In genomic region chr14:105601360-105602242, GRCh38 we compare ENCODE assay signal across 19 cellular contexts.
A peak's percentile ranks its signal among the peaks of the same experiment; 100 is the strongest.
DNase-seq lines count a peak whose midpoint lies in the region; ATAC-seq and TF ChIP-seq lines count a peak whose summit lies in the region.
"Had no signal": no experiment of that assay in that cellular context is flagged by ENCODE, and none has a peak within 500 bp of the region (broad histone marks: within the 10 kb centered on the region; RNA-seq: fewer than 3 reads in every experiment).

No MANE protein-coding gene starts in this region.

- CTCF ChIA-PET in activated CD8-positive, alpha-beta memory T cell treated with anti-CD3 and anti-CD28 coated beads, Interleukin-2, amount 10 ng/mL, durations not matched to agents 7 days and 5 days (lab: Charles Lee) = no interaction called here
- CTCF ChIA-PET in Caco-2 (lab: Charles Lee) = interaction anchor here (0.5 kb wide), 1 partner anchor 45 kb away, joined by 3 read pairs; no protein-coding TSS in a partner anchor

- peak overlapping the region; percentile 67 for H3K4me2 ChIP-seq in OCI-LY1 (ENCODE audit: low read length)

- intact Hi-C loops in vagina (cut with DNase I) = no loop called here
- intact Hi-C loops in Caco-2 (cut with micrococcal nuclease; ENCODE audit: unreplicated experiment) = no loop called here

- H2AFZ ChIP-seq in OCI-LY1 (ENCODE audit: low read length) = no peak overlapping the region

- no TSS peak for BruUV-seq in Caco-2 (replicated peaks; lab: Mats Ljungman, UMichigan)

- TF ChIP-seq CTCF in OCI-LY1 (IDR thresholded peaks at IDR 0.05; ENCODE audit: low read length) = no peak
- TF ChIP-seq CTCF in vagina (IDR thresholded peaks at IDR 0.05) = no peak
- no peak for TF ChIP-seq CTCF in Caco-2 (IDR thresholded peaks at IDR 0.05; ENCODE audit: insufficient read depth in 1 of 2, low read depth in 1 of 2, low read length in 1 of 2, severe bottlenecking in 1 of 2, unreplicated experiment in 1 of 2)

- ATAC-seq in activated CD8-positive, alpha-beta memory T cell treated with anti-CD3 and anti-CD28 coated beads, Interleukin-2, amount 10 ng/mL, durations not matched to agents 7 days and 5 days = no peak
- ATAC-seq in left lobe of liver (no peak), GM21576 (IDR thresholded peaks at IDR 0.05; ENCODE audit: unreplicated experiment) (no peak)
- ATAC-seq: GM12878 had no signal

- no peaks in the 10 kb centered on the region for H3K9me3 ChIP-seq in OCI-LY1 (ENCODE audit: low read length)
- no peaks in the 10 kb centered on the region for H3K9me3 ChIP-seq in vagina
- H3K9me3 ChIP-seq in Caco-2 = no peaks in the 10 kb centered on the region
- H3K9me3 ChIP-seq: HAP-1 had no signal

- POLR2A ChIA-PET in Caco-2 (lab: Charles Lee) = no interaction called here

- DNase-seq in activated CD8-positive, alpha-beta memory T cell treated with anti-CD3 and anti-CD28 coated beads, Interleukin-2, amount 50 U/mL, for 4 hours = peak; percentile 9
- DNase-seq in activated CD8-positive, alpha-beta memory T cell treated with anti-CD3 and anti-CD28 coated beads, Interleukin-2, amount 10 ng/mL, durations not matched to agents 7 days and 5 days = no peak
- peak; percentile 35 for DNase-seq in left lobe of liver (ENCODE audit: low spot score)
- DNase-seq in vagina (ENCODE audit: extremely low spot score in 2 of 2) = peak; percentile 32 to 95
- DNase-seq in Caco-2 = no peak
- DNase-seq in D341Med (ENCODE audit: low spot score) = no peak
- DNase-seq: C1 segment of cervical spinal cord, COR-L47, DMS53, MV-4-11, NCI-H1436 treated with DMSO at 0.1 percent for 48 hours, NCI-H2081, NCI-H524, PC-3 had no signal

- peaks cover 3% of the 10 kb centered on the region for H3K4me1 Mint-ChIP-seq in activated CD8-positive, alpha-beta memory T cell treated with anti-CD3 and anti-CD28 coated beads, Interleukin-2, amount 10 ng/mL, durations not matched to agents 7 days and 5 days
- H3K4me1 Mint-ChIP-seq in Caco-2 (ENCODE audit: low read depth, unreplicated experiment) = no peaks in the 10 kb centered on the region

- H3K36me3 ChIP-seq in OCI-LY1 (ENCODE audit: insufficient read depth, low read length) (peaks cover 26% of the 10 kb centered on the region; the same call in 1 of the 2 replicates), vagina (no peaks in the 10 kb centered on the region), Caco-2 (ENCODE audit: control insufficient read depth, insufficient read depth, low read length) (no peaks in the 10 kb centered on the region)
- H3K36me3 ChIP-seq: HAP-1 had no signal

- peak overlapping the region; percentile 90 for H3K27ac ChIP-seq in OCI-LY1 (ENCODE audit: low read depth, low read length, poor library complexity, severe bottlenecking)
- no peak overlapping the region for H3K27ac ChIP-seq in vagina
- H3K27ac ChIP-seq: SK-N-MC had no signal

- H3K27me3 Mint-ChIP-seq in activated CD8-positive, alpha-beta memory T cell treated with anti-CD3 and anti-CD28 coated beads, Interleukin-2, amount 10 ng/mL, durations not matched to agents 7 days and 5 days = no peaks in the 10 kb centered on the region
- H3K27me3 Mint-ChIP-seq in Caco-2 (ENCODE audit: insufficient read depth, unreplicated experiment) = no peaks in the 10 kb centered on the region

- H3F3A ChIP-seq in OCI-LY1 (ENCODE audit: insufficient read depth, low read length) = no peaks in the 10 kb centered on the region

- H3K9me3 Mint-ChIP-seq in activated CD8-positive, alpha-beta memory T cell treated with anti-CD3 and anti-CD28 coated beads, Interleukin-2, amount 10 ng/mL, durations not matched to agents 7 days and 5 days (ENCODE audit: low read depth) = no peaks in the 10 kb centered on the region
- H3K9me3 Mint-ChIP-seq in Caco-2 (ENCODE audit: unreplicated experiment) = no peaks in the 10 kb centered on the region

- H3K9ac ChIP-seq in OCI-LY1 (ENCODE audit: low read length) = peak overlapping the region; percentile 72

- no peaks in the 10 kb centered on the region for H3K36me3 Mint-ChIP-seq in activated CD8-positive, alpha-beta memory T cell treated with anti-CD3 and anti-CD28 coated beads, Interleukin-2, amount 10 ng/mL, durations not matched to agents 7 days and 5 days
- no peaks in the 10 kb centered on the region for H3K36me3 Mint-ChIP-seq in Caco-2 (ENCODE audit: insufficient read depth, unreplicated experiment)

- no peak overlapping the region for H3K27ac Mint-ChIP-seq in activated CD8-positive, alpha-beta memory T cell treated with anti-CD3 and anti-CD28 coated beads, Interleukin-2, amount 10 ng/mL, durations not matched to agents 7 days and 5 days
- no peak overlapping the region for H3K27ac Mint-ChIP-seq in Caco-2 (ENCODE audit: unreplicated experiment)

- H3K4me1 ChIP-seq in OCI-LY1 (ENCODE audit: insufficient read depth, low read length, severe bottlenecking) (peaks cover 63% of the 10 kb centered on the region), vagina (no peaks in the 10 kb centered on the region), Caco-2 (no peaks in the 10 kb centered on the region)
- H3K4me1 ChIP-seq: HAP-1 had no signal

- H3K4me3 ChIP-seq in OCI-LY1 (ENCODE audit: low read depth, low read length, poor library complexity, severe bottlenecking) (peak overlapping the region; percentile 64), vagina (no peak overlapping the region), Caco-2 (ENCODE audit: low read depth, low read length) (no peak overlapping the region)
- H3K4me3 ChIP-seq: GM12878, HAP-1, SK-N-MC had no signal

- H4K20me1 ChIP-seq in OCI-LY1 (ENCODE audit: insufficient read depth, low read length) = no peaks in the 10 kb centered on the region

- H3K79me2 ChIP-seq in OCI-LY1 (ENCODE audit: insufficient read depth, low read length) = no peaks in the 10 kb centered on the region

- no peaks in the 10 kb centered on the region for H3K27me3 ChIP-seq in OCI-LY1 (ENCODE audit: insufficient read depth, low read length)
- no peaks in the 10 kb centered on the region for H3K27me3 ChIP-seq in vagina
- no peaks in the 10 kb centered on the region for H3K27me3 ChIP-seq in Caco-2 (replicated peaks; ENCODE audit: control insufficient read depth, insufficient read depth, low read length)

- H3K9me2 ChIP-seq in OCI-LY1 (ENCODE audit: low read depth, low read length) = no peaks in the 10 kb centered on the region

- no peak overlapping the region for H3K4me3 Mint-ChIP-seq in activated CD8-positive, alpha-beta memory T cell treated with anti-CD3 and anti-CD28 coated beads, Interleukin-2, amount 10 ng/mL, durations not matched to agents 7 days and 5 days
- no peak overlapping the region for H3K4me3 Mint-ChIP-seq in Caco-2 (ENCODE audit: unreplicated experiment)

- no peak for TF ChIP-seq POLR2A in vagina (IDR thresholded peaks at IDR 0.05)

Comparison
In these comparisons a context has a peak if more than half of its experiments do, and no peak if none do; other contexts are left out.
1. DNase-seq: peak in activated CD8-positive, alpha-beta memory T cell treated with anti-CD3 and anti-CD28 coated beads, Interleukin-2, amount 50 U/mL, for 4 hours (single experiment), left lobe of liver (single experiment) and vagina (2 of 2); none in activated CD8-positive, alpha-beta memory T cell treated with anti-CD3 and anti-CD28 coated beads, Interleukin-2, amount 10 ng/mL, durations not matched to agents 7 days and 5 days (single experiment), Caco-2 (0 of 2) and D341Med (single experiment).